8 cellular contexts compared by ENCODE assay signal in the genomic region with DNA sequence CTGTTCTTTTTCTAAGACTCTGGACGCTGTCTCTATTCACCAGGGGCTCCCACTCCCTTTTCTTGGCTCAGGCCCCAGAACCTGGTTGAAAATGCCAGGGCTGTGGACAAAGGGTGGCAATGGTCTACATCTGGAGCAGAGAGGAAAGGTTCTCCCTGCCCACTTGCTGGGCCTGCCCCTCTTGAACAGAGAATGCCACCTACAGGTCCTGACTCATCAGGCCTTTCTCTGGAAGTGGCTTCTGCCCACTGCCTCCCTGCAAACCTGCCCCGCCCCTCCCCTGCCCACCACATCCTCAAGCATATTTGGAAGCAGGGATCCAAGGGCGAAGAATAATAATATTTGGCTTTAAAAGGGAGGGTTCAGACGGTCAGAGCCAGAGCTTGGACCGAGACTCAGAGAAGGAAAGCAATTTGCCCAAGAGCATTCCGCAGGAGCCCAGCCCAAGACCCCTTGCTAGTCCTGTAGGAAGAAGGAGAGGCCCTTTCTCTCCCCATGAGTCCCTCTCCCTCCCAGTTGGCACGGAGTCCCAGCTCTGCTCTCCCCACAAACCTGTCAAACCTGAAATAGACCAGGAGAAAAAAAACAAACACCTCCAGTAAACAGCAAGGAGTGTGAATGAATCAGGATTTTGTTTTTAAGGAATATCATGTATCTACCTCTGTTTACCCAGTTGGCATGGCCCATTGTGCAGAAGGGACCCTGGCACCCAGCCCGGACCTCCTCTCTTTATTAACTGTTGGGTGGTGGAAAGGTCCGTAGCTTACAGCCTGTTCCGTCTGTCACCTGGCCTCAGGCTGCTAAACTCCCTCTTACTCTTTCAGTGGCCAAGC. TPM values are rescaled to one million over a fixed set of nuclear protein-coding genes. Genes with fewer than 3 reads are reported as not detected.
A peak's percentile ranks its signal among the peaks of the same experiment; 100 is the strongest.
DNase-seq lines count a peak whose midpoint lies in the region; ATAC-seq, FAIRE-seq and TF ChIP-seq lines count a peak whose summit lies in the region.

No MANE protein-coding gene starts in this region.

- H3K4me1 ChIP-seq in prostate gland (replicated peaks) = peaks cover 29% of the 10 kb centered on the region

- no peak for FAIRE-seq in bronchial epithelial cell (lab: Jason Lieb, UNC)

- H3K4me1 Mint-ChIP-seq in activated CD8-positive, alpha-beta memory T cell treated with anti-CD3 and anti-CD28 coated beads, Interleukin-2, amount 10 ng/mL, durations not matched to agents 7 days and 5 days = peaks cover 68% of the 10 kb centered on the region

- no peak for DNase-seq in activated CD8-positive, alpha-beta memory T cell treated with anti-CD3 and anti-CD28 coated beads, Interleukin-2, amount 10 ng/mL, durations not matched to agents 7 days and 5 days
- no peak for DNase-seq in activated CD8-positive, alpha-beta memory T cell treated with anti-CD3 and anti-CD28 coated beads for 24 hours
- DNase-seq in NCI-H345 treated with DMSO at 0.1 percent for 48 hours (lab: John Stamatoyannopoulos, UW; ENCODE audit: unreplicated experiment) (peak; percentile 98), bronchial epithelial cell (ENCODE audit: low read depth) (peak; percentile 91), prostate gland (ENCODE audit: low spot score) (peak; percentile 98), activated gamma-delta T cell treated with Interleukin-2 at 50 U/mL for 16 hours (no peak), NCI-H187 treated with DMSO at 0.1 percent for 48 hours (lab: John Stamatoyannopoulos, UW) (no peak)

- H3K27me3 Mint-ChIP-seq in activated CD8-positive, alpha-beta memory T cell treated with anti-CD3 and anti-CD28 coated beads, Interleukin-2, amount 10 ng/mL, durations not matched to agents 7 days and 5 days = no peaks in the 10 kb centered on the region

- no peaks in the 10 kb centered on the region for H3K9me3 Mint-ChIP-seq in activated CD8-positive, alpha-beta memory T cell treated with anti-CD3 and anti-CD28 coated beads, Interleukin-2, amount 10 ng/mL, durations not matched to agents 7 days and 5 days (ENCODE audit: low read depth)

- peak overlapping the region; percentile 40 for H3K27ac Mint-ChIP-seq in activated CD8-positive, alpha-beta memory T cell treated with anti-CD3 and anti-CD28 coated beads, Interleukin-2, amount 10 ng/mL, durations not matched to agents 7 days and 5 days

- CTCF ChIA-PET in activated CD8-positive, alpha-beta memory T cell treated with anti-CD3 and anti-CD28 coated beads, Interleukin-2, amount 10 ng/mL, durations not matched to agents 7 days and 5 days (lab: Charles Lee) = interaction anchor here (1.1 kb wide), 1 partner anchor 47 kb away, joined by 3 read pairs; no protein-coding TSS in a partner anchor

- TF ChIP-seq POLR2A in prostate gland (IDR thresholded peaks at IDR 0.05) = no peak

- no peaks in the 10 kb centered on the region for H3K27me3 ChIP-seq in bronchial epithelial cell (ENCODE audit: control insufficient read depth, insufficient read depth, low read length)
- H3K27me3 ChIP-seq in prostate gland (replicated peaks; ENCODE audit: insufficient read depth) = no peaks in the 10 kb centered on the region

- intact Hi-C loops in prostate gland (cut with DNase I) = no loop called here

- no peak for TF ChIP-seq CTCF in bronchial epithelial cell (IDR thresholded peaks at IDR 0.05; ENCODE audit: insufficient read depth, low read length, severe bottlenecking)
- no peak for TF ChIP-seq CTCF in prostate gland (IDR thresholded peaks at IDR 0.05)

- H3K27ac ChIP-seq in prostate gland = peak overlapping the region; percentile 87 to 91

- no peaks in the 10 kb centered on the region for H3K36me3 ChIP-seq in bronchial epithelial cell (ENCODE audit: control insufficient read depth, insufficient read depth, low read length)
- no peaks in the 10 kb centered on the region for H3K36me3 ChIP-seq in prostate gland

- 18% methylated on average over 10 of the region's 10 CpGs for WGBS in prostate gland

- H3K36me3 Mint-ChIP-seq in activated CD8-positive, alpha-beta memory T cell treated with anti-CD3 and anti-CD28 coated beads, Interleukin-2, amount 10 ng/mL, durations not matched to agents 7 days and 5 days = no peaks in the 10 kb centered on the region

- no peak overlapping the region for H3K4me3 Mint-ChIP-seq in activated CD8-positive, alpha-beta memory T cell treated with anti-CD3 and anti-CD28 coated beads, Interleukin-2, amount 10 ng/mL, durations not matched to agents 7 days and 5 days

- H3K9me3 ChIP-seq in prostate gland = no peaks in the 10 kb centered on the region

- H3K4me3 ChIP-seq in bronchial epithelial cell (ENCODE audit: low read depth, low read length) (no peak overlapping the region), prostate gland (no peak overlapping the region)

- ATAC-seq in activated CD8-positive, alpha-beta memory T cell treated with anti-CD3 and anti-CD28 coated beads, Interleukin-2, amount 10 ng/mL, durations not matched to agents 7 days and 5 days = no peak
- no peak for ATAC-seq in GM18873 (IDR thresholded peaks at IDR 0.05; ENCODE audit: low FRiP score, unreplicated experiment)

RNA-seq across cellular contexts. Expression of gene STXBP1, which starts 37.8 kb away (rescaled TPM):
- 10 to 100 TPM; 22.8 to 26.0 TPM for total RNA-seq in activated CD8-positive, alpha-beta memory T cell treated with anti-CD3 and anti-CD28 coated beads, Interleukin-2, amount 10 ng/mL, durations not matched to agents 7 days and 5 days
- 7.9 and 17.1 TPM in 2 replicates for total RNA-seq in bronchial epithelial cell
- 10 to 100 TPM; 32.2 to 47.6 TPM for total RNA-seq in prostate gland

Comparison
In these comparisons a context has a peak if more than half of its experiments do, and no peak if none do; other contexts are left out.
1. DNase-seq: peak in NCI-H345 treated with DMSO at 0.1 percent for 48 hours (single experiment), bronchial epithelial cell (single experiment) and prostate gland (single experiment); none in activated CD8-positive, alpha-beta memory T cell treated with anti-CD3 and anti-CD28 coated beads, Interleukin-2, amount 10 ng/mL, durations not matched to agents 7 days and 5 days (single experiment), activated CD8-positive, alpha-beta memory T cell treated with anti-CD3 and anti-CD28 coated beads for 24 hours (single experiment), activated gamma-delta T cell treated with Interleukin-2 at 50 U/mL for 16 hours (single experiment) and NCI-H187 treated with DMSO at 0.1 percent for 48 hours (single experiment).